Comparison of ENCODE assay signal across 13 cellular contexts in the genomic region with DNA sequence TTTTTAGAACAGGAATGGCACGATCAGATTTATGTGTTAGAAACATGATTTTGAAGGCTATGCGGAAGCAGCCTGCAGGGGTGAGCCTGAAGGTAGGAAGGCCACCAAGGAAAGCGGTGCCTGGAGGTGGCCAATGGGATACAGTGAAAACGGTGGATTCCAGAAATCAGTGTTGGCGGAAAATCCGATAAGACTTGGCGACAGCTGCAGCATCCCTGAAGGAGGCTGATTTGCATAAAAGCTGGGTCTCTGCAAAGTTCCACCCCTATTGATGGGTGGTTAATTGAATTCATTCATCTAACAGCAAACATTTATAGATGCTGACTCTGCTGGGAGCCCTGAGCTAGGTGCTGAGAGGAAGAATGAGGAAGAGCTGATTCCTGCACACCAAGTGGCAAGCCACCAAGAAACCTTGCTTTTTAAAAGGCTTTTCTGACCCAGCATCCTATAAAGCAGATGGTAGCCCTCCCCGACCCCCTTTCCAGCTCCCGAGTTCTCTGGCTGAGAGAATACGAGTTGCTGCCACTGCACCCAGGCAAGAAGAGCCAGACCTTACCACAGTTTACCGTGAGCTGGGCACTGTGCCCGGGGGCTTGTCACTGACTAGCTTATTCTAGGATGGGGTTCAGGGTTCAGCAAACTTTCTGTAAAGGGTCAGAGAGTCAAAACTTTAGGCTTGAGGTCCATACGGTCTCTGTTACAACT.
DNase-seq lines count a peak whose midpoint lies in the region; TF ChIP-seq lines count a peak whose summit lies in the region.
"Had no signal": no experiment of that assay in that cellular context is flagged by ENCODE, and none has a peak within 500 bp of the region (broad histone marks: within the 10 kb centered on the region; RNA-seq: fewer than 3 reads in every experiment).

No MANE protein-coding gene starts in this region.

- no peak overlapping the region for H3K18ac ChIP-seq in trophoblast cell (ENCODE audit: low read length)

- WGBS in trophoblast cell (ENCODE audit: extremely low coverage, insufficient coverage, insufficient read length): no CpG with 5 or more reads among the region's 13 CpGs

- H3K27ac Mint-ChIP-seq in type B pancreatic cell: no peak overlapping the region

- TF ChIP-seq CTCF in PC-9 (conservative IDR thresholded peaks at IDR 0.05): no peak
- no peak for TF ChIP-seq CTCF in coronary artery (IDR thresholded peaks at IDR 0.05)
- no peak for TF ChIP-seq CTCF in type B pancreatic cell (conservative IDR thresholded peaks at IDR 0.05)

- no peak overlapping the region for H2BK5ac ChIP-seq in trophoblast cell (ENCODE audit: low read depth, low read length, poor library complexity)

- H3K36me3 ChIP-seq in PC-9 (ENCODE audit: low read depth) (no peaks in the 10 kb centered on the region), trophoblast cell (ENCODE audit: control insufficient read depth in 1 of 2, insufficient read depth in 2 of 2, low read length in 2 of 2) (no peaks in the 10 kb centered on the region)

- no peaks in the 10 kb centered on the region for H3K36me3 Mint-ChIP-seq in type B pancreatic cell

- H3K79me1 ChIP-seq in trophoblast cell (ENCODE audit: low read length): no peaks in the 10 kb centered on the region

- intact Hi-C loops in PC-9 (cut with micrococcal nuclease; ENCODE audit: unreplicated experiment): no loop called here

- peaks cover 46% of the 10 kb centered on the region for H3K4me1 Mint-ChIP-seq in type B pancreatic cell (ENCODE audit: unreplicated experiment)

- H3K9me3 Mint-ChIP-seq in type B pancreatic cell: no peaks in the 10 kb centered on the region

- BruUV-seq in PC-9 (replicated peaks; lab: Mats Ljungman, UMichigan): no TSS peak

- CTCF ChIA-PET in PC-9 (lab: Charles Lee): no interaction called here

- H3K9me3 ChIP-seq in PC-9 (ENCODE audit: insufficient read depth, low read depth): no peaks in the 10 kb centered on the region
- no peaks in the 10 kb centered on the region for H3K9me3 ChIP-seq in trophoblast cell (ENCODE audit: insufficient read depth, low read depth, low read length)

- H3K14ac ChIP-seq in trophoblast cell (ENCODE audit: low read length): no peak overlapping the region

- H3K79me2 ChIP-seq in PC-9 (ENCODE audit: low read depth): no peaks in the 10 kb centered on the region
- no peaks in the 10 kb centered on the region for H3K79me2 ChIP-seq in trophoblast cell (ENCODE audit: control insufficient read depth, insufficient read depth, low read length, poor library complexity)

- H3K27ac ChIP-seq in PC-9 (no peak overlapping the region), coronary artery (no peak overlapping the region), trophoblast cell (ENCODE audit: low read depth, low read length) (no peak overlapping the region)

- H3K4me2 ChIP-seq in PC-9 (peak overlapping the region; percentile 71; the same call in 1 of the 2 replicates), trophoblast cell (ENCODE audit: low read length) (no peak overlapping the region)

- no peaks in the 10 kb centered on the region for H3K27me3 ChIP-seq in PC-9 (ENCODE audit: insufficient read depth, low read depth)
- H3K27me3 ChIP-seq in trophoblast cell (ENCODE audit: insufficient read depth, low read length): no peaks in the 10 kb centered on the region

- H3K27me3 Mint-ChIP-seq in type B pancreatic cell: peaks cover 33% of the 10 kb centered on the region

- no peaks in the 10 kb centered on the region for H3F3A ChIP-seq in PC-9 (ENCODE audit: insufficient read depth, low read depth)

- H4K12ac ChIP-seq in trophoblast cell (ENCODE audit: low read depth, low read length): no peak overlapping the region

- no peak overlapping the region for H4K91ac ChIP-seq in trophoblast cell (ENCODE audit: low read depth, low read length)

- H3K9me2 ChIP-seq in PC-9 (ENCODE audit: insufficient read depth): no peaks in the 10 kb centered on the region

- no peaks in the 10 kb centered on the region for H4K20me1 ChIP-seq in PC-9 (ENCODE audit: insufficient read depth)

- peak overlapping the region; percentile 40 for H3K4me3 Mint-ChIP-seq in type B pancreatic cell

- H2AFZ ChIP-seq in PC-9 (no peak overlapping the region), trophoblast cell (ENCODE audit: insufficient read depth, low read length, poor library complexity) (no peak overlapping the region)

- H3K4me1 ChIP-seq in PC-9 (replicated peaks; ENCODE audit: insufficient read depth) (peaks cover 14% of the 10 kb centered on the region), trophoblast cell (ENCODE audit: control insufficient read depth in 1 of 2, insufficient read depth in 2 of 2, low read length in 2 of 2) (peaks cover 0 to 7% of the 10 kb centered on the region in 2 experiments)

- DNase-seq in NCI-H82 (lab: John Stamatoyannopoulos, UW) (peak; percentile 46), NCI-H82 treated with DMSO at 0.1 percent for 48 hours (lab: John Stamatoyannopoulos, UW; ENCODE audit: unreplicated experiment) (no peak), PC-9 (no peak), coronary artery (ENCODE audit: low spot score) (peak; percentile 55), type B pancreatic cell (ENCODE audit: extremely low spot score, unreplicated experiment) (no peak), SHP77 treated with DMSO at 0.1 percent for 48 hours (lab: John Stamatoyannopoulos, UW) (no peak), trophoblast cell (no peak), NCI-H1436 treated with DMSO at 0.1 percent for 48 hours (lab: John Stamatoyannopoulos, UW) (no peak)
- DNase-seq: DMS79 treated with DMSO at 0.1 percent for 48 hours, Karpas-422, NCI-H1417, NCI-H2029 treated with DMSO at 0.1 percent for 48 hours, NCI-H526 treated with DMSO at 0.1 percent for 48 hours had no signal

- no peak overlapping the region for H3K4me3 ChIP-seq in PC-9
- no peak overlapping the region for H3K4me3 ChIP-seq in coronary artery
- no peak overlapping the region for H3K4me3 ChIP-seq in trophoblast cell (ENCODE audit: low read depth, low read length)

- H2AK5ac ChIP-seq in trophoblast cell (ENCODE audit: low read length): no peak overlapping the region

- H3K23ac ChIP-seq in trophoblast cell (ENCODE audit: low read length): no peak overlapping the region

- POLR2A ChIA-PET in PC-9 (lab: Charles Lee; ENCODE audit: unreplicated experiment): no interaction called here

- H2BK12ac ChIP-seq in trophoblast cell (ENCODE audit: low read length): no peak overlapping the region

- no peak overlapping the region for H4K8ac ChIP-seq in trophoblast cell (ENCODE audit: low read depth, low read length)

- no peak overlapping the region for H3K9ac ChIP-seq in trophoblast cell (ENCODE audit: low read length)

- H2BK120ac ChIP-seq in trophoblast cell (ENCODE audit: insufficient read depth, low read length, poor library complexity): no peak overlapping the region

- no peak overlapping the region for H3K4ac ChIP-seq in trophoblast cell (ENCODE audit: low read depth, low read length)

Comparison
In these comparisons a context has a peak if more than half of its experiments do, and no peak if none do; other contexts are left out.
1. DNase-seq: peak in NCI-H82 (single experiment) and coronary artery (single experiment); none in NCI-H82 treated with DMSO at 0.1 percent for 48 hours (single experiment), PC-9 (0 of 2), type B pancreatic cell (single experiment), SHP77 treated with DMSO at 0.1 percent for 48 hours (single experiment), trophoblast cell (0 of 2) and NCI-H1436 treated with DMSO at 0.1 percent for 48 hours (single experiment).